In the genomic region with DNA sequence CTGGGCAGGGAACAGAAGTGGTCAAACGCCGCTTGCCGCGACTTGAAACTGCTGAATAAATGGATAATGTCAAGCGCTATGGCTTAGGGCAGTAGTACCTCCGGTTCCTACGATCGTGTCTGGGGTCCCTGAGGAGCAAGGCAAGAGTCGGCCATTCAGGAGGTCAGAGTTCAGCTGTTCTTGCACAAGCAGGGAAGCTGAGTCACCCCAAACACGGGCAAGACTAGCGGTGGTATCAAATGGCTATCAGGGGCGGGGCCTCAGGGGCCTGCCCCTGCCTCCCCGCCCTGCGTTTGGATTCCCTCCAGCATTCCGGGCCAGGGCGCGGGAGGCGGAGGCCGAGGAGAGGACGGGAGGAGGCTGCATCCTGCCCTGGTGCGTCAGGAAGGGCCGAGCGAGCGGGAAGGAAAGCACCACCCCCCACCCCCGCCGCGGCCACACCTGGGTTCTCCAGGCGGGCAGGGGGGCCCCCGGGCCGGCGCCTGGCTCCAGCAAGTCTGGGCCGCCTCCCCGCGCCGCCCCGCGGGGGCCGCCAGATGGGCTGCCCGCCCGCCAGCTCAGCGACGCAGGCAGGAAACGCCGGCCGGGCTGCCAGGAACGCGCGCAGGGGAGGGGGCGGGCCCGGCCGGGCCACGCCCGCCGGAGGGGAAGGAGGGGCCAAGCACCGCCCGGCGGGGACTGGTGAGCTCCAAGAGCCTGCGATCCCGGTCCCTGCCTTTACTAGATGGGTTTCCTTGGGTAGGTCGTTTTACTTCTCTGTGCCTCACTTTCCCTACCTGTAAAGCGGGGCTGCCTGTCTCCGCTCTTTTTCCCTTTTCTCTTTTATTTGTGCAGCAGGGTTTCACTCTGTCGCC, we compare ENCODE assay signal across 8 cellular contexts. TPM values are rescaled to one million over a fixed set of nuclear protein-coding genes. Genes with fewer than 3 reads are reported as not detected.
DNase-seq lines count a peak whose midpoint lies in the region; ATAC-seq and TF ChIP-seq lines count a peak whose summit lies in the region.

No MANE protein-coding gene starts in this region.

- H3K27ac ChIP-seq in cardiac muscle cell, result peak overlapping the region; percentile 96
- peak overlapping the region; percentile 87 for H3K27ac ChIP-seq in parathyroid adenoma
- peak overlapping the region; percentile 74 to 97 (median 91) for H3K27ac ChIP-seq in tibial nerve

- peak overlapping the region; percentile 87 for H3K4me2 ChIP-seq in parathyroid adenoma (ENCODE audit: low read length)

- no peaks in the 10 kb centered on the region for H3K79me2 ChIP-seq in parathyroid adenoma

- H3K4me1 ChIP-seq in cardiac muscle cell (ENCODE audit: low read depth), result peaks cover 20% of the 10 kb centered on the region
- H3K4me1 ChIP-seq in parathyroid adenoma, result peaks cover 6% of the 10 kb centered on the region
- H3K4me1 ChIP-seq in tibial nerve, result peaks cover 0 to 57% (median 37%) of the 10 kb centered on the region in 4 donors

- DNase-seq in NCI-H1105 treated with DMSO at 0.1 percent for 48 hours (lab: John Stamatoyannopoulos, UW) (peak; percentile 100), SKM-1 treated with dmso at 0.1 percent for 144 hours (lab: John Stamatoyannopoulos, UW; ENCODE audit: unreplicated experiment) (peak; percentile 88), cardiac muscle cell (ENCODE audit: low read depth in 1 of 2, low spot score in 1 of 2) (peak; percentile 95 to 99), tibial nerve (ENCODE audit: low spot score in 2 of 2) (peak; percentile 93 to 98)
- DNase-seq in activated naive CD8-positive, alpha-beta T cell treated with anti-CD3 and anti-CD28 coated beads, Interleukin-2, amount 50 U/mL, for 16 hours (ENCODE audit: low read depth, low spot score), result peak; percentile 67

- H3K36me3 ChIP-seq in cardiac muscle cell, result no peaks in the 10 kb centered on the region
- no peaks in the 10 kb centered on the region for H3K36me3 ChIP-seq in parathyroid adenoma (ENCODE audit: control insufficient read depth, insufficient read depth, low read length)
- peaks cover 0 to 15% (median 0%) of the 10 kb centered on the region in 3 donors for H3K36me3 ChIP-seq in tibial nerve

- peak; percentile 73 to 97 for TF ChIP-seq EP300 in tibial nerve (IDR thresholded peaks at IDR 0.05)

- TF ChIP-seq CTCF in cardiac muscle cell (IDR thresholded peaks at IDR 0.05; ENCODE audit: low read depth, low read length) (no peak), parathyroid adenoma (IDR thresholded peaks at IDR 0.05) (no peak), tibial nerve (IDR thresholded peaks at IDR 0.05) (peak in 3 of 5 experiments; percentile 7 to 70 (median 47))

- peak; percentile 86 for ATAC-seq in HG02678 (IDR thresholded peaks at IDR 0.05; ENCODE audit: unreplicated experiment)

- H3K9me3 ChIP-seq in cardiac muscle cell (ENCODE audit: low read depth) (no peaks in the 10 kb centered on the region), parathyroid adenoma (ENCODE audit: control insufficient read depth, low read length) (no peaks in the 10 kb centered on the region), tibial nerve (no peaks in the 10 kb centered on the region)

- TF ChIP-seq POLR2A in GM10847 (IDR thresholded peaks at IDR 0.05; ENCODE audit: extremely low read depth, insufficient read length), result peak; percentile 67
- TF ChIP-seq POLR2A in tibial nerve (IDR thresholded peaks at IDR 0.05), result peak; percentile 77 to 88

- peak overlapping the region; percentile 91 for H2AFZ ChIP-seq in parathyroid adenoma

- no peaks in the 10 kb centered on the region for H3K27me3 ChIP-seq in cardiac muscle cell
- H3K27me3 ChIP-seq in parathyroid adenoma (ENCODE audit: control insufficient read depth, insufficient read depth, low read length), result no peaks in the 10 kb centered on the region
- H3K27me3 ChIP-seq in tibial nerve, result no peaks in the 10 kb centered on the region

- H3K4me3 ChIP-seq in cardiac muscle cell, result peak overlapping the region; percentile 27
- H3K4me3 ChIP-seq in parathyroid adenoma (ENCODE audit: low read depth, low read length), result peak overlapping the region; percentile 54
- H3K4me3 ChIP-seq in tibial nerve, result peak overlapping the region; percentile 36 to 62 (median 48)

- peak overlapping the region; percentile 37 for H3K9ac ChIP-seq in parathyroid adenoma

- WGBS in tibial nerve, 2 donors, result 1% methylated on average over 37 to 39 of the region's 63 CpGs

RNA-seq across cellular contexts. Expression of a gene that starts 32.2 kb away (rescaled TPM):
- total RNA-seq in cardiac muscle cell (596 and 766 TPM in 2 replicates), tibial nerve (100 to 1,000 TPM; 524 to 962 (median 571) TPM)
- polyA plus RNA-seq in cardiac muscle cell, result 152 and 223 TPM in 2 replicates

RNA-seq across cellular contexts. Expression of a gene that starts 58.7 kb away (rescaled TPM):
- 49.8 and 62.6 TPM in 2 replicates for total RNA-seq in cardiac muscle cell
- 125 and 170 TPM in 2 replicates for polyA plus RNA-seq in cardiac muscle cell
- total RNA-seq in tibial nerve, result 10 to 100 TPM; 54.8 to 86.7 (median 75.8) TPM

Comparison
In these comparisons a context has a peak if more than half of its experiments do, and no peak if none do; other contexts are left out.
1. Peak in every context shown above with its lines: DNase-seq, ATAC-seq, H3K4me3 ChIP-seq and H3K27ac ChIP-seq.
2. CTCF ChIP-seq: peak in tibial nerve (3 of 5); none in cardiac muscle cell (single experiment) and parathyroid adenoma (single experiment).